ENCODE assay signal across 15 cellular contexts in the genomic region with DNA sequence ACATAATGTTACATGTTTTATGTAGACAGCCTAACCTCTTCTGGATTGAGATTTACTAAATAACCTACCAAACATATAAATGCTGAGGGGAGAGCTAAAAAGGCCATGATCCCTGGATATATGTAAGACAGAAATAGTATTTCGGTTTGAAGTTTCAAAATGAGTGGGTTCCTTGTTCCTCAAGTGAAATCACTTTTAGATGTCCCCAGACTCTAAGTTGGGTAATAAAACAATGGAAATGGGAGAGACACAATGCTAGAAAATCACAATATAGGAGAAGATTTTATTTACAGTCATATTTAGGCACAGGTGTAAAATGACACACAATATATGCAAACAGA. TPM values are rescaled to one million over a fixed set of nuclear protein-coding genes. Genes with fewer than 3 reads are reported as not detected.
DNase-seq lines count a peak whose midpoint lies in the region; ATAC-seq and TF ChIP-seq lines count a peak whose summit lies in the region.
"Had no signal": no experiment of that assay in that cellular context is flagged by ENCODE, and none has a peak within 500 bp of the region (broad histone marks: within the 10 kb centered on the region; RNA-seq: fewer than 3 reads in every experiment).

No MANE protein-coding gene starts in this region.

- peaks cover 2% of the 10 kb centered on the region for H3K9me3 Mint-ChIP-seq in chondrocyte (ENCODE audit: low read depth)
- H3K9me3 Mint-ChIP-seq: brain had no signal

- no peaks in the 10 kb centered on the region for H3K27me3 Mint-ChIP-seq in chondrocyte (ENCODE audit: low read depth)
- H3K27me3 Mint-ChIP-seq: brain had no signal

- TF ChIP-seq CTCF in chondrocyte (IDR thresholded peaks at IDR 0.05): no peak

- peak; percentile 25 for ATAC-seq in HG03520 (IDR thresholded peaks at IDR 0.05; ENCODE audit: unreplicated experiment)

- peak; percentile 58 for DNase-seq in SKM-1 treated with dmso at 0.1 percent for 144 hours (lab: John Stamatoyannopoulos, UW; ENCODE audit: unreplicated experiment)
- no peak for DNase-seq in SKM-1 (lab: John Stamatoyannopoulos, UW; ENCODE audit: unreplicated experiment)
- no peak for DNase-seq in chondrocyte (ENCODE audit: low spot score)
- DNase-seq in NCI-H1092 (lab: John Stamatoyannopoulos, UW): no peak
- no peak for DNase-seq in hippocampal formation (lab: John Stamatoyannopoulos, UW)
- DNase-seq in germinal center (ENCODE audit: low spot score): no peak
- no peak for DNase-seq in NAMALWA (ENCODE audit: low spot score)
- DNase-seq: activated naive CD4-positive, alpha-beta T cell treated with anti-CD3 and anti-CD28 coated beads, Interleukin-2, amount 50 U/mL, for 16 hours; effector CD8-positive, alpha-beta T cell; MM.1S; sigmoid colon; stimulated activated CD4-positive, alpha-beta T cell treated with anti-CD3 and anti-CD28 coated beads, Interleukin-4, amount 100 ng/mL, for 24 hours; upper lobe of right lung had no signal

- H3K4me1 Mint-ChIP-seq in chondrocyte (ENCODE audit: low read depth): peaks cover 20% of the 10 kb centered on the region

- H3K4me3 Mint-ChIP-seq in chondrocyte (ENCODE audit: unreplicated experiment): no peak overlapping the region
- H3K4me3 Mint-ChIP-seq: brain had no signal

- peak overlapping the region; percentile 86 for H3K27ac Mint-ChIP-seq in chondrocyte (ENCODE audit: unreplicated experiment)

- H3K36me3 Mint-ChIP-seq in chondrocyte (ENCODE audit: low read depth): peaks cover 20% of the 10 kb centered on the region

RNA-seq across cellular contexts. Expression of a gene that starts 56.5 kb away (rescaled TPM):
- 20.2 to 24.7 TPM (median 20.6 TPM) in 3 replicates for total RNA-seq in chondrocyte
